ENCODE assay signal across 28 cellular contexts in the genomic region with DNA sequence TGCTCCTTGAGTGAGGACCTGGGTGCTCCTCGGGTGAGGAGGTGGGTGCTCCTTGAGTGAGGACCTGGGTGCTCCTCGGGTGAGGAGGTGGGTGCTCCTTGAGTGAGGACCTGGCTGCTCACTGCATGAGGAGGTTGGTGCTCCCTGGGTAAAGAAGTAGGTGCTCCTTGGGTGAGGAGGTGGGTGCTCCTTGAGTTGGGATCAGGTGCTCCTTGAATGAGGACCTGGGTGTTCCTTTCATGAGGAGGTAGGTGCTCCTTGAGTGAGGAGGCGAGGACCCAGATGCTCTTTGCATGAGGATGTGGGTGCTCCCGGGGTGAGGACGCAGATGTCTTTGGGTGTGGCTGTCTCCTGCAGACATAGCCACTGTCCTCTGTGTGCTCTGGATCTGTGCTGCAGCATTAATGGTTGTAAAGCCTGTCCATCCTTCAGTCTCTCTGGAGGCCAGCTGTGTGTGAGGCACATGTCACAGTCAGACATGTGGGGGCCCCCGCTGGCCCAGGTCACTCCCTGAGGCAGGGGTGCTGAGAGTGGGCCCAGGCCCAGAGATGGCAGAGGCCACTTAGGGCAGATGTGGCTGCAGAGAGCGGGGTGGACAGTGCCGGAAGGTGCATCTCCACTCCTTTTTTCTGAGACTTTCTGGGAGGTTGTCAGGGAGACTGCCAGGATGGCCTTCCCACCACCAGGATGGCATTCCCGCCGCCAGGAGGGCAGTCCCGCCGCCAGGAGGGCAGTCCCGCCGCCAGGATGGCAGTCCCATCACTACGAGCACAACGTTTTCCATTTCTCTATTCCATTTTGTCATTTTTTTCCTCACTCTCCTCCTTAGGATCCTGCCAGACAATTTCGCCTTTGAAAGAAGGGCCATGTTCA.
A peak's percentile ranks its signal among the peaks of the same experiment; 100 is the strongest.
DNase-seq lines count a peak whose midpoint lies in the region; ATAC-seq and TF ChIP-seq lines count a peak whose summit lies in the region.
"Had no signal": no experiment of that assay in that cellular context is flagged by ENCODE, and none has a peak within 500 bp of the region (broad histone marks: within the 10 kb centered on the region; RNA-seq: fewer than 3 reads in every experiment).

No MANE protein-coding gene starts in this region.

- H3K27ac Mint-ChIP-seq in CD14-positive monocyte, result no peak overlapping the region
- H3K27ac Mint-ChIP-seq in osteocyte (ENCODE audit: unreplicated experiment), result no peak overlapping the region
- no peak overlapping the region for H3K27ac Mint-ChIP-seq in progenitor cell of endocrine pancreas
- H3K27ac Mint-ChIP-seq: activated CD8-positive, alpha-beta T cell treated with anti-CD3 and anti-CD28 coated beads for 36 hours; effector memory CD8-positive, alpha-beta T cell had no signal

- H3K36me3 ChIP-seq in osteoblast (ENCODE audit: insufficient read depth, low read length), result no peaks in the 10 kb centered on the region
- H3K36me3 ChIP-seq: adrenal gland, esophagus muscularis mucosa, neutrophil, thoracic aorta, vagina had no signal

- no peaks in the 10 kb centered on the region for H3K27me3 ChIP-seq in osteoblast (ENCODE audit: insufficient read depth, low read length)
- H3K27me3 ChIP-seq: adrenal gland, neutrophil, vagina had no signal

- H3K27me3 Mint-ChIP-seq in CD14-positive monocyte (ENCODE audit: low read depth in 3 of 3), result peaks cover 0 to 5% (median 2%) of the 10 kb centered on the region in 3 donors
- H3K27me3 Mint-ChIP-seq in osteocyte (ENCODE audit: unreplicated experiment), result peaks cover 4% of the 10 kb centered on the region
- peaks cover 21% of the 10 kb centered on the region for H3K27me3 Mint-ChIP-seq in progenitor cell of endocrine pancreas
- H3K27me3 Mint-ChIP-seq: activated CD8-positive, alpha-beta T cell treated with anti-CD3 and anti-CD28 coated beads for 36 hours had no signal

- no peaks in the 10 kb centered on the region for H3K79me2 ChIP-seq in osteoblast (ENCODE audit: insufficient read depth, low read length)

- no peak for TF ChIP-seq CTCF in CD14-positive monocyte (IDR thresholded peaks at IDR 0.05)
- no peak for TF ChIP-seq CTCF in osteoblast (IDR thresholded peaks at IDR 0.05; ENCODE audit: extremely low read depth, low read depth, low read length)
- no peak for TF ChIP-seq CTCF in osteocyte (IDR thresholded peaks at IDR 0.05)
- no peak for TF ChIP-seq CTCF in progenitor cell of endocrine pancreas (IDR thresholded peaks at IDR 0.05; ENCODE audit: unreplicated experiment)

- H3K4me3 Mint-ChIP-seq in CD14-positive monocyte (no peak overlapping the region), osteocyte (ENCODE audit: unreplicated experiment) (no peak overlapping the region), progenitor cell of endocrine pancreas (ENCODE audit: low read depth) (no peak overlapping the region)
- H3K4me3 Mint-ChIP-seq: activated CD8-positive, alpha-beta T cell treated with anti-CD3 and anti-CD28 coated beads for 36 hours; effector memory CD8-positive, alpha-beta T cell had no signal

- H3K36me3 Mint-ChIP-seq in CD14-positive monocyte, result no peaks in the 10 kb centered on the region
- no peaks in the 10 kb centered on the region for H3K36me3 Mint-ChIP-seq in osteocyte (ENCODE audit: unreplicated experiment)
- no peaks in the 10 kb centered on the region for H3K36me3 Mint-ChIP-seq in progenitor cell of endocrine pancreas (ENCODE audit: insufficient read depth)

- no peak overlapping the region for H3K4me2 ChIP-seq in osteoblast (ENCODE audit: insufficient read depth, low read length)

- H3K9me3 Mint-ChIP-seq in CD14-positive monocyte, result no peaks in the 10 kb centered on the region
- H3K9me3 Mint-ChIP-seq in osteocyte (ENCODE audit: unreplicated experiment), result no peaks in the 10 kb centered on the region
- no peaks in the 10 kb centered on the region for H3K9me3 Mint-ChIP-seq in progenitor cell of endocrine pancreas (ENCODE audit: low read depth)
- H3K9me3 Mint-ChIP-seq: activated CD8-positive, alpha-beta T cell treated with anti-CD3 and anti-CD28 coated beads for 36 hours had no signal

- intact Hi-C loops in CD14-positive monocyte (cut with micrococcal nuclease), result no loop called here
- intact Hi-C loops in left cardiac atrium (cut with DNase I), result no loop called here

- no peaks in the 10 kb centered on the region for H3K4me1 ChIP-seq in osteoblast (ENCODE audit: insufficient read depth, low read length)
- H3K4me1 ChIP-seq: adrenal gland, esophagus muscularis mucosa, vagina had no signal

- no peaks in the 10 kb centered on the region for H3K4me1 Mint-ChIP-seq in CD14-positive monocyte
- no peaks in the 10 kb centered on the region for H3K4me1 Mint-ChIP-seq in osteocyte (ENCODE audit: unreplicated experiment)
- H3K4me1 Mint-ChIP-seq in progenitor cell of endocrine pancreas (ENCODE audit: low read depth), result no peaks in the 10 kb centered on the region

- no peaks in the 10 kb centered on the region for H4K20me1 ChIP-seq in osteoblast (ENCODE audit: insufficient read depth, low read length)

- DNase-seq in CD14-positive monocyte (ENCODE audit: low spot score), result peak; percentile 33
- DNase-seq in NAMALWA (ENCODE audit: low spot score), result peak; percentile 16
- peak; percentile 7 for DNase-seq in left cardiac atrium
- DNase-seq in osteoblast (ENCODE audit: insufficient read length, low spot score, missing footprints), result peak; percentile 57
- no peak for DNase-seq in osteocyte (ENCODE audit: extremely low spot score, unreplicated experiment)
- DNase-seq in progenitor cell of endocrine pancreas (ENCODE audit: low spot score, unreplicated experiment), result no peak
- DNase-seq in stimulated activated naive CD4-positive, alpha-beta T cell (lab: John Stamatoyannopoulos, UW), result no peak
- DNase-seq: activated CD4-positive, alpha-beta T cell treated with anti-CD3 and anti-CD28 coated beads for 1 hour; activated CD8-positive, alpha-beta T cell treated with anti-CD3 and anti-CD28 coated beads for 36 hours; adrenal gland; AML-193; DMS53; effector memory CD8-positive, alpha-beta T cell; GDM1; hypothalamus; NCI-H146; NCI-H510A; PC-3; SIG-M5; stimulated activated CD4-positive, alpha-beta T cell treated with anti-CD3 and anti-CD28 coated beads, Interleukin-12 subunit alpha, Interleukin-12 subunit beta, amount 100 ng/mL, for 4 hours; stimulated activated naive CD8-positive, alpha-beta T cell treated with anti-CD3 and anti-CD28 coated beads, Interleukin-15, Interleukin-2, amounts not matched to agents 100 U/mL and 50 U/mL, for 24 hours; SW 1271 had no signal

- no peaks in the 10 kb centered on the region for H3K9me3 ChIP-seq in osteoblast (ENCODE audit: low read depth, low read length)
- H3K9me3 ChIP-seq: adrenal gland, esophagus muscularis mucosa, neutrophil, thoracic aorta, vagina had no signal

- H2AFZ ChIP-seq in osteoblast (ENCODE audit: low read length), result no peak overlapping the region

- ATAC-seq in left cardiac atrium, result no peak
- ATAC-seq: activated CD8-positive, alpha-beta T cell treated with anti-CD3 and anti-CD28 coated beads for 36 hours; effector memory CD8-positive, alpha-beta T cell; PC-3; stimulated activated naive CD8-positive, alpha-beta T cell treated with anti-CD3 and anti-CD28 coated beads, Interleukin-15, Interleukin-2, amounts not matched to agents 100 U/mL and 50 U/mL, for 24 hours had no signal

- no peak overlapping the region for H3K27ac ChIP-seq in osteoblast (ENCODE audit: low read depth, low read length)
- H3K27ac ChIP-seq: adrenal gland, coronary artery, esophagus muscularis mucosa, neutrophil, thoracic aorta, vagina had no signal

- no peak overlapping the region for H3K4me3 ChIP-seq in osteoblast (ENCODE audit: insufficient read depth, low read length)
- H3K4me3 ChIP-seq: adrenal gland, coronary artery, esophagus muscularis mucosa, lung, thoracic aorta, vagina had no signal

Comparison
In these comparisons a context has a peak if more than half of its experiments do, and no peak if none do; other contexts are left out.
1. DNase-seq: peak in CD14-positive monocyte (single experiment), NAMALWA (single experiment), left cardiac atrium (single experiment) and osteoblast (single experiment); none in osteocyte (single experiment), progenitor cell of endocrine pancreas (single experiment) and stimulated activated naive CD4-positive, alpha-beta T cell (0 of 6).